Comparison of ENCODE assay signal across 1 cellular context in genomic region chr13:27830010-27830409, GRCh38.
TF ChIP-seq lines count a peak whose summit lies in the region.

No MANE protein-coding gene starts in this region.

TF ChIP-seq in HEK293, 187 proteins besides CTCF, POLR2A, EP300 and RAD21 (continued from another document):
- TF ChIP-seq, protein P1, sequence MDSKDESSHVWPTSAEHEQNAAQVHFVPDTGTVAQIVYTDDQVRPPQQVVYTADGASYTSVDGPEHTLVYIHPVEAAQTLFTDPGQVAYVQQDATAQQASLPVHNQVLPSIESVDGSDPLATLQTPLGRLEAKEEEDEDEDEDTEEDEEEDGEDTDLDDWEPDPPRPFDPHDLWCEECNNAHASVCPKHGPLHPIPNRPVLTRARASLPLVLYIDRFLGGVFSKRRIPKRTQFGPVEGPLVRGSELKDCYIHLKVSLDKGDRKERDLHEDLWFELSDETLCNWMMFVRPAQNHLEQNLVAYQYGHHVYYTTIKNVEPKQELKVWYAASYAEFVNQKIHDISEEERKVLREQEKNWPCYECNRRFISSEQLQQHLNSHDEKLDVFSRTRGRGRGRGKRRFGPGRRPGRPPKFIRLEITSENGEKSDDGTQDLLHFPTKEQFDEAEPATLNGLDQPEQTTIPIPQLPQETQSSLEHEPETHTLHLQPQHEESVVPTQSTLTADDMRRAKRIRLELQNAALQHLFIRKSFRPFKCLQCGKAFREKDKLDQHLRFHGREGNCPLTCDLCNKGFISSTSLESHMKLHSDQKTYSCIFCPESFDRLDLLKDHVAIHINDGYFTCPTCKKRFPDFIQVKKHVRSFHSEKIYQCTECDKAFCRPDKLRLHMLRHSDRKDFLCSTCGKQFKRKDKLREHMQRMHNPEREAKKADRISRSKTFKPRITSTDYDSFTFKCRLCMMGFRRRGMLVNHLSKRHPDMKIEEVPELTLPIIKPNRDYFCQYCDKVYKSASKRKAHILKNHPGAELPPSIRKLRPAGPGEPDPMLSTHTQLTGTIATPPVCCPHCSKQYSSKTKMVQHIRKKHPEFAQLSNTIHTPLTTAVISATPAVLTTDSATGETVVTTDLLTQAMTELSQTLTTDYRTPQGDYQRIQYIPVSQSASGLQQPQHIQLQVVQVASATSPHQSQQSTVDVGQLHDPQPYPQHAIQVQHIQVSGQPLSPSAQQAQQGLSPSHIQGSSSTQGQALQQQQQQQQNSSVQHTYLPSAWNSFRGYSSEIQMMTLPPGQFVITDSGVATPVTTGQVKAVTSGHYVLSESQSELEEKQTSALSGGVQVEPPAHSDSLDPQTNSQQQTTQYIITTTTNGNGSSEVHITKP (tag by site-specific recombination; IDR thresholded peaks at IDR 0.05): peak; percentile 70
- TF ChIP-seq ZBTB26 (tag by site-specific recombination; optimal IDR thresholded peaks at IDR 0.05) (peak; percentile 45), BCL11A (tag by site-specific recombination; IDR thresholded peaks at IDR 0.05; ENCODE audit: low read depth) (0 out of 2 replicates have a peak, but pooled peaks have one; percentile 27), KLF8 (tag by site-specific recombination; IDR thresholded peaks at IDR 0.05) (0 out of 2 replicates have a peak, but pooled peaks have one; percentile 24), ZNF600 (tag by site-specific recombination; IDR thresholded peaks at IDR 0.05) (peak; percentile 68; the same call in 1 of the 2 replicates)
